1 cellular context compared by ENCODE assay signal in genomic region chr17:76671912-76672262, GRCh38.
TF ChIP-seq lines count a peak whose summit lies in the region.

No MANE protein-coding gene starts in this region.

TF ChIP-seq in SK-N-SH, 30 proteins besides CTCF, POLR2A, EP300 and RAD21:
- TF ChIP-seq MAX (IDR thresholded peaks at IDR 0.05; ENCODE audit: low read depth) = peak; percentile 25
- peak; percentile 8; the same call in 1 of the 2 replicates for TF ChIP-seq FOSL2 (IDR thresholded peaks at IDR 0.05; ENCODE audit: borderline replicate concordance, low read depth)
- TF ChIP-seq TAF1 (IDR thresholded peaks at IDR 0.05; ENCODE audit: borderline replicate concordance, low read depth, low read length) = peak; percentile 79
- TF ChIP-seq GABPA (IDR thresholded peaks at IDR 0.05; ENCODE audit: low read depth) = no peak; the same call in 1 of the 2 replicates
- peak; percentile 97 for TF ChIP-seq POLR2AphosphoS5 (IDR thresholded peaks at IDR 0.05; ENCODE audit: low read depth, low read length)
